Comparison of ENCODE assay signal across 9 cellular contexts in the genomic region with DNA sequence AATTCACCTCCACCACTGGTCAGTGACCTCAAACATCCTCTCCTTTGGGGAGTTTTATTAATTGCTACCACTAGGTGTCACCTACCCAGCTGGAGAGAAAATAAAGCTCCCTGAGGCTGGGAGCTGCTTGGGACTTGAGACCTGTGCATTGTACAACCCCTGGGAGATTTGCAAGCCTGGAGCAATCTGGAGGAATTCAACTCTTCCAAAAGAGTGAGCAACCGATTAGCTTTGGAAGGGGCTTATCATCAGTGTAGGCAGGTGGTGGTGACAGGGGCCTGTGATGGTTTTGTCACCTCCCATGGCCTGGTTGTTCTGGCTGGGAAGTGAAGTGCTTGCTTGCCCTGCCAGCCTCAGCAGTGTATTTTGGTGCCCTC. TPM values are rescaled to one million over a fixed set of nuclear protein-coding genes. Genes with fewer than 3 reads are reported as not detected.
DNase-seq lines count a peak whose midpoint lies in the region; ATAC-seq lines count a peak whose summit lies in the region.
"Had no signal": no experiment of that assay in that cellular context is flagged by ENCODE, and none has a peak within 500 bp of the region (broad histone marks: within the 10 kb centered on the region; RNA-seq: fewer than 3 reads in every experiment).

No MANE protein-coding gene starts in this region.

- H3K27ac Mint-ChIP-seq in CD4-positive, alpha-beta memory T cell: no peak overlapping the region

- no peak overlapping the region for H2AK5ac ChIP-seq in mesenchymal stem cell (ENCODE audit: low read length, severe bottlenecking)

- no peak overlapping the region for H2BK120ac ChIP-seq in mesenchymal stem cell (ENCODE audit: low read depth, low read length)

- H4K8ac ChIP-seq in mesenchymal stem cell (ENCODE audit: low read length): peak overlapping the region; percentile 57

- H3K23ac ChIP-seq in mesenchymal stem cell (ENCODE audit: low read length in 2 of 2): no peak overlapping the region

- peaks cover 0 to 3% (median 0%) of the 10 kb centered on the region in 8 donors for H3K9me3 Mint-ChIP-seq in CD4-positive, alpha-beta memory T cell

- intact Hi-C loops in CD4-positive, alpha-beta memory T cell (cut with micrococcal nuclease): no loop called here

- peak; percentile 85 for ATAC-seq in GM18520 (IDR thresholded peaks at IDR 0.05; ENCODE audit: unreplicated experiment)
- peak; percentile 77 for ATAC-seq in HG02943 (IDR thresholded peaks at IDR 0.05; ENCODE audit: low read depth, unreplicated experiment)

- H3K27me3 Mint-ChIP-seq in CD4-positive, alpha-beta memory T cell: no peaks in the 10 kb centered on the region

- H3K9ac ChIP-seq in mesenchymal stem cell (ENCODE audit: low read length): no peak overlapping the region

- POLR2A ChIA-PET in CD4-positive, alpha-beta memory T cell (lab: Charles Lee; ENCODE audit: partially characterized antibody): no interaction called here

- H3K79me1 ChIP-seq in mesenchymal stem cell (replicated peaks; ENCODE audit: low read length, poor library complexity, severe bottlenecking): no peaks in the 10 kb centered on the region

- H3K14ac ChIP-seq in mesenchymal stem cell (ENCODE audit: low read length in 2 of 2): no peak overlapping the region

- peak in 3 of 5 donors; percentile 2 to 6 (median 2) for DNase-seq in CD4-positive, alpha-beta memory T cell
- peak; percentile 56 for DNase-seq in NCI-H82 treated with DMSO at 0.1 percent for 48 hours (lab: John Stamatoyannopoulos, UW; ENCODE audit: unreplicated experiment)
- DNase-seq in dedifferentiated amniotic fluid mesenchymal stem cell (ENCODE audit: extremely low spot score): peak; percentile 35
- DNase-seq in mesenchymal stem cell: peak; percentile 65
- DNase-seq in NCI-H187 treated with DMSO at 0.1 percent for 48 hours (lab: John Stamatoyannopoulos, UW): no peak
- DNase-seq in anterior cingulate cortex (lab: John Stamatoyannopoulos, UW): no peak

- no peaks in the 10 kb centered on the region for H3K27me3 ChIP-seq in CD4-positive, alpha-beta memory T cell (ENCODE audit: insufficient read depth, low read length)
- no peaks in the 10 kb centered on the region for H3K27me3 ChIP-seq in mesenchymal stem cell (ENCODE audit: control insufficient read depth in 1 of 2, insufficient read depth in 1 of 2, low read length in 2 of 2)

- no peaks in the 10 kb centered on the region for H3K9me3 ChIP-seq in CD4-positive, alpha-beta memory T cell (ENCODE audit: control insufficient read depth in 1 of 2, low read length in 2 of 2)
- no peaks in the 10 kb centered on the region for H3K9me3 ChIP-seq in mesenchymal stem cell (ENCODE audit: control insufficient read depth, low read length)

- H3K36me3 Mint-ChIP-seq in CD4-positive, alpha-beta memory T cell: no peaks in the 10 kb centered on the region

- no peaks in the 10 kb centered on the region for H3K36me3 ChIP-seq in CD4-positive, alpha-beta memory T cell (ENCODE audit: insufficient read depth, low read length)
- no peaks in the 10 kb centered on the region for H3K36me3 ChIP-seq in mesenchymal stem cell (ENCODE audit: control insufficient read depth in 1 of 2, insufficient read depth in 2 of 2, low read depth in 1 of 2, low read length in 2 of 2)

- H2BK15ac ChIP-seq in mesenchymal stem cell (ENCODE audit: low read depth, poor library complexity, severe bottlenecking): no peak overlapping the region

- no peaks in the 10 kb centered on the region for H3K4me1 ChIP-seq in CD4-positive, alpha-beta memory T cell (ENCODE audit: insufficient read depth, low read length)
- no peaks in the 10 kb centered on the region for H3K4me1 ChIP-seq in mesenchymal stem cell (ENCODE audit: control insufficient read depth, insufficient read depth, low read depth, low read length)

- H2AFZ ChIP-seq in mesenchymal stem cell (ENCODE audit: low read depth, low read length): no peak overlapping the region

- H2BK5ac ChIP-seq in mesenchymal stem cell (ENCODE audit: low read depth, low read length, poor library complexity, severe bottlenecking): no peak overlapping the region

- CTCF ChIA-PET in CD4-positive, alpha-beta memory T cell (lab: Charles Lee; ENCODE audit: partially characterized antibody): interaction anchor here (0.7 to 1.6 kb wide), 4 partner anchors 9 to 92 kb away, joined by 3 to 6 read pairs (median 4); no protein-coding TSS in a partner anchor

- H3K4me1 Mint-ChIP-seq in CD4-positive, alpha-beta memory T cell: no peaks in the 10 kb centered on the region

- H3K4ac ChIP-seq in mesenchymal stem cell (ENCODE audit: low read depth in 1 of 2, low read length in 2 of 2): no peak overlapping the region

- H4K91ac ChIP-seq in mesenchymal stem cell (ENCODE audit: low read length): no peak overlapping the region

- H3K4me2 ChIP-seq in mesenchymal stem cell (ENCODE audit: low read length, poor library complexity, severe bottlenecking): no peak overlapping the region

- H3K4me3 ChIP-seq in CD4-positive, alpha-beta memory T cell (ENCODE audit: low read length in 2 of 2): no peak overlapping the region
- H3K4me3 ChIP-seq in mesenchymal stem cell (ENCODE audit: insufficient read depth in 1 of 2, low read depth in 1 of 2, low read length in 2 of 2): no peak overlapping the region
- H3K4me3 ChIP-seq: skin epidermis had no signal

- no peak overlapping the region for H3K4me3 Mint-ChIP-seq in CD4-positive, alpha-beta memory T cell

- H3K18ac ChIP-seq in mesenchymal stem cell (ENCODE audit: low read depth in 1 of 2, low read length in 2 of 2): no peak overlapping the region

- WGBS in mesenchymal stem cell: 70% methylated on average over 1 of the region's 1 CpG

- H3K27ac ChIP-seq in CD4-positive, alpha-beta memory T cell (ENCODE audit: low read depth, low read length): no peak overlapping the region
- no peak overlapping the region for H3K27ac ChIP-seq in mesenchymal stem cell (ENCODE audit: low read length, poor library complexity, severe bottlenecking)
- H3K27ac ChIP-seq: skin epidermis had no signal

- no peak overlapping the region for H2BK12ac ChIP-seq in mesenchymal stem cell (ENCODE audit: low read length in 2 of 2)

RNA-seq across cellular contexts. Expression of gene FRY, which starts 30.2 kb away (rescaled TPM):
- 10 to 100 TPM; 15.8 to 19.2 TPM for total RNA-seq in CD4-positive, alpha-beta memory T cell
- polyA plus RNA-seq in CD4-positive, alpha-beta memory T cell: 1 to 10 TPM; 2.3 to 7.7 TPM
- polyA plus RNA-seq in mesenchymal stem cell (2013, experiment 1 of 2): 6.9 TPM
- polyA plus RNA-seq in mesenchymal stem cell (2013, experiment 2 of 2): 5.3 TPM

Comparison
In these comparisons a context has a peak if more than half of its experiments do, and no peak if none do; other contexts are left out.
1. DNase-seq: peak in CD4-positive, alpha-beta memory T cell (3 of 5), NCI-H82 treated with DMSO at 0.1 percent for 48 hours (single experiment), dedifferentiated amniotic fluid mesenchymal stem cell (single experiment) and mesenchymal stem cell (single experiment); none in NCI-H187 treated with DMSO at 0.1 percent for 48 hours (single experiment) and anterior cingulate cortex (0 of 58).